In genomic region chr18:47912343-47912742, GRCh38 we compare ENCODE assay signal across 1 cellular context.
TF ChIP-seq lines count a peak whose summit lies in the region.

No MANE protein-coding gene starts in this region.

TF ChIP-seq in endothelial cell of umbilical vein, 7 proteins besides CTCF, POLR2A, EP300 and RAD21 (continued from another document):
- TF ChIP-seq POLR2AphosphoS5 (IDR thresholded peaks at IDR 0.05; ENCODE audit: insufficient read depth, low read depth, low read length), result no peak
- TF ChIP-seq JUN (IDR thresholded peaks at IDR 0.05; ENCODE audit: borderline replicate concordance, insufficient read depth, insufficient read length, low read depth), result no peak
